22 cellular contexts compared by ENCODE assay signal in genomic region chr15:52732551-52732950, GRCh38. TPM values are rescaled to one million over a fixed set of nuclear protein-coding genes. Genes with fewer than 3 reads are reported as not detected.
DNase-seq lines count a peak whose midpoint lies in the region; ATAC-seq, FAIRE-seq and TF ChIP-seq lines count a peak whose summit lies in the region.
"Had no signal": no experiment of that assay in that cellular context is flagged by ENCODE, and none has a peak within 500 bp of the region (broad histone marks: within the 10 kb centered on the region; RNA-seq: fewer than 3 reads in every experiment).

No MANE protein-coding gene starts in this region.

- BruUV-seq in HepG2 (replicated peaks; lab: Mats Ljungman, UMichigan) = no TSS peak

- TF ChIP-seq POLR2A in HepG2 (IDR thresholded peaks at IDR 0.05; ENCODE audit: insufficient read depth in 1 of 2, low read depth in 2 of 2, low read length in 2 of 2) = no peak
- TF ChIP-seq POLR2A in body of pancreas (IDR thresholded peaks at IDR 0.05) = no peak

- intact Hi-C loops in HepG2 (cut with micrococcal nuclease; ENCODE audit: unreplicated experiment) (loop anchor here (5.0 to 10.0 kb wide), 3 partner anchors 80 to 548 kb away; partner anchors contain the start of gene MYO5A), body of pancreas (cut with DNase I) (loop anchor here (5.0 kb wide), 1 partner anchor 475 kb away; no protein-coding TSS in a partner anchor)
- intact Hi-C loops in activated CD8-positive, alpha-beta T cell treated with anti-CD3 and anti-CD28 coated beads for 36 hours (cut with micrococcal nuclease) = no loop called here

- no peaks in the 10 kb centered on the region for H3K27me3 Mint-ChIP-seq in stimulated activated memory B cell treated with anti-CD40 and anti-IgM and Interleukin-4, amounts not matched to agents 10 μg/mL and 1 μg/mL and 100 μg/mL, for 72 hours
- no peaks in the 10 kb centered on the region for H3K27me3 Mint-ChIP-seq in activated CD8-positive, alpha-beta T cell treated with anti-CD3 and anti-CD28 coated beads for 36 hours
- no peaks in the 10 kb centered on the region for H3K27me3 Mint-ChIP-seq in glutamatergic neuron (ENCODE audit: unreplicated experiment)

- TF ChIP-seq EP300 in HepG2 (IDR thresholded peaks at IDR 0.05; ENCODE audit: low read depth in 2 of 2, low read length in 2 of 2) = no peak
- no peak for TF ChIP-seq EP300 in HepG2 (CRISPR knock-in tag; IDR thresholded peaks at IDR 0.05; ENCODE audit: borderline replicate concordance)

- H3K27ac ChIP-seq in KMS-11 = peak overlapping the region; percentile 30; the same call in 1 of the 2 replicates
- peak overlapping the region; percentile 83 for H3K27ac ChIP-seq in OCI-LY1 (ENCODE audit: low read depth, low read length, poor library complexity, severe bottlenecking)
- H3K27ac ChIP-seq in HepG2 (ENCODE audit: extremely low read length, insufficient read depth, low read length) = peak overlapping the region; percentile 55
- no peak overlapping the region for H3K27ac ChIP-seq in body of pancreas
- H3K27ac ChIP-seq: A549, C4-2B, GM23248 had no signal

- no peaks in the 10 kb centered on the region for H3K9me3 Mint-ChIP-seq in stimulated activated memory B cell treated with anti-CD40 and anti-IgM and Interleukin-4, amounts not matched to agents 10 μg/mL and 1 μg/mL and 100 μg/mL, for 72 hours
- H3K9me3 Mint-ChIP-seq in activated CD8-positive, alpha-beta T cell treated with anti-CD3 and anti-CD28 coated beads for 36 hours = no peaks in the 10 kb centered on the region
- H3K9me3 Mint-ChIP-seq in glutamatergic neuron (ENCODE audit: unreplicated experiment) = peaks cover 3% of the 10 kb centered on the region
- H3K9me3 Mint-ChIP-seq: CD8-positive, alpha-beta T cell had no signal

- no peaks in the 10 kb centered on the region for H3K79me2 ChIP-seq in KMS-11 (ENCODE audit: insufficient read depth, low read depth)
- H3K79me2 ChIP-seq in OCI-LY1 (ENCODE audit: insufficient read depth, low read length) = no peaks in the 10 kb centered on the region
- H3K79me2 ChIP-seq in HepG2 (ENCODE audit: insufficient read depth, low read length) = no peaks in the 10 kb centered on the region

- no peaks in the 10 kb centered on the region for H3F3A ChIP-seq in OCI-LY1 (ENCODE audit: insufficient read depth, low read length)

- no peak for FAIRE-seq in HepG2 (lab: Jason Lieb, UNC)
- FAIRE-seq: A549, D721Med, GM12892, H54 had no signal

- H3K9ac ChIP-seq in KMS-11 = no peak overlapping the region
- no peak overlapping the region for H3K9ac ChIP-seq in OCI-LY1 (ENCODE audit: low read length)
- H3K9ac ChIP-seq in HepG2 (ENCODE audit: insufficient read depth, low read depth, low read length) = no peak overlapping the region
- H3K9ac ChIP-seq: GM23248 had no signal

- no peaks in the 10 kb centered on the region for H3K36me3 Mint-ChIP-seq in stimulated activated memory B cell treated with anti-CD40 and anti-IgM and Interleukin-4, amounts not matched to agents 10 μg/mL and 1 μg/mL and 100 μg/mL, for 72 hours
- H3K36me3 Mint-ChIP-seq in activated CD8-positive, alpha-beta T cell treated with anti-CD3 and anti-CD28 coated beads for 36 hours (ENCODE audit: low read depth) = no peaks in the 10 kb centered on the region
- no peaks in the 10 kb centered on the region for H3K36me3 Mint-ChIP-seq in glutamatergic neuron (ENCODE audit: unreplicated experiment)
- H3K36me3 Mint-ChIP-seq: CD8-positive, alpha-beta T cell had no signal

- CTCF ChIA-PET in HepG2 (lab: Yijun Ruan, JAX; ENCODE audit: low intra/inter-chr PET ratio, low total read pairs) = no interaction called here
- CTCF ChIA-PET in activated CD8-positive, alpha-beta T cell treated with anti-CD3 and anti-CD28 coated beads for 36 hours (lab: Charles Lee) = interaction anchor here (1.1 to 4.1 kb wide), 2 partner anchors 476 to 479 kb away, joined by 3 to 24 read pairs; no protein-coding TSS in a partner anchor

- peak overlapping the region; percentile 12 for H3K27ac Mint-ChIP-seq in stimulated activated memory B cell treated with anti-CD40 and anti-IgM and Interleukin-4, amounts not matched to agents 10 μg/mL and 1 μg/mL and 100 μg/mL, for 72 hours
- no peak overlapping the region for H3K27ac Mint-ChIP-seq in activated CD8-positive, alpha-beta T cell treated with anti-CD3 and anti-CD28 coated beads for 36 hours
- H3K27ac Mint-ChIP-seq in glutamatergic neuron (ENCODE audit: unreplicated experiment) = no peak overlapping the region
- H3K27ac Mint-ChIP-seq: CD8-positive, alpha-beta T cell had no signal

- H2AFZ ChIP-seq in KMS-11 (ENCODE audit: low read depth) (peak overlapping the region; percentile 43; the same call in 1 of the 2 replicates), OCI-LY1 (ENCODE audit: low read length) (no peak overlapping the region), HepG2 (ENCODE audit: low read length) (no peak overlapping the region)
- H2AFZ ChIP-seq: GM23248 had no signal

- in situ Hi-C loops in HepG2 (cut with HindIII; ENCODE audit: extremely low pct_ligation_motif_present, low pct_unique_long_range_greater_than_20kb) = loop anchor here (5.0 kb wide), 1 partner anchor 480 kb away; no protein-coding TSS in a partner anchor

- no peaks in the 10 kb centered on the region for H4K20me1 ChIP-seq in KMS-11 (ENCODE audit: insufficient read depth)
- no peaks in the 10 kb centered on the region for H4K20me1 ChIP-seq in OCI-LY1 (ENCODE audit: insufficient read depth, low read length)
- no peaks in the 10 kb centered on the region for H4K20me1 ChIP-seq in HepG2 (ENCODE audit: insufficient read depth, low read length)

- H3K9me3 ChIP-seq in OCI-LY1 (ENCODE audit: low read length) = no peaks in the 10 kb centered on the region
- no peaks in the 10 kb centered on the region for H3K9me3 ChIP-seq in HepG2 (ENCODE audit: low read length)
- no peaks in the 10 kb centered on the region for H3K9me3 ChIP-seq in body of pancreas
- H3K9me3 ChIP-seq: A549, BE2C had no signal

- WGBS in HepG2 (ENCODE audit: low lambda C conversion rate) = 33% methylated on average over 3 of the region's 3 CpGs
- 71 to 75% methylated on average over 3 of the region's 3 CpGs for WGBS in body of pancreas, 2 donors

- DNase-seq in HepG2 (ENCODE audit: low spot score) (no peak), body of pancreas (no peak), glutamatergic neuron (no peak)
- no peak for DNase-seq in activated CD8-positive, alpha-beta T cell treated with anti-CD3 and anti-CD28 coated beads for 36 hours
- DNase-seq: BE2C; CD8-positive, alpha-beta T cell; COR-L47; DMS153; DMS79 treated with DMSO at 0.1 percent for 48 hours; GDM1; GM23248; IMR-90 had no signal

- ATAC-seq in HepG2 (no peak), body of pancreas (no peak)
- no peak for ATAC-seq in stimulated activated memory B cell treated with anti-CD40 and anti-IgM and Interleukin-4, amounts not matched to agents 10 μg/mL and 1 μg/mL and 100 μg/mL, for 72 hours
- no peak for ATAC-seq in activated CD8-positive, alpha-beta T cell treated with anti-CD3 and anti-CD28 coated beads for 36 hours
- ATAC-seq: A549; CD8-positive, alpha-beta T cell; HCT116 had no signal

- no peaks in the 10 kb centered on the region for H3K27me3 ChIP-seq in KMS-11 (ENCODE audit: insufficient read depth, low read depth)
- H3K27me3 ChIP-seq in OCI-LY1 (ENCODE audit: insufficient read depth, low read length) = no peaks in the 10 kb centered on the region
- no peaks in the 10 kb centered on the region for H3K27me3 ChIP-seq in HepG2 (ENCODE audit: control insufficient read depth in 1 of 2, insufficient read depth in 2 of 2, low read length in 2 of 2)
- H3K27me3 ChIP-seq in body of pancreas = no peaks in the 10 kb centered on the region

- H3K9me2 ChIP-seq in OCI-LY1 (ENCODE audit: low read depth, low read length) = no peaks in the 10 kb centered on the region

- H3K4me2 ChIP-seq in KMS-11 = peak overlapping the region; percentile 85; the same call in 1 of the 2 replicates
- no peak overlapping the region for H3K4me2 ChIP-seq in OCI-LY1 (ENCODE audit: low read length)
- H3K4me2 ChIP-seq in HepG2 (ENCODE audit: low read depth, low read length) = no peak overlapping the region; the same call in 1 of the 2 replicates
- H3K4me2 ChIP-seq: A549 had no signal

- H3K4me3 ChIP-seq in KMS-11 (IDR thresholded peaks at IDR 0.05; ENCODE audit: insufficient read depth, low read depth, low read length) (no peak overlapping the region), OCI-LY1 (ENCODE audit: low read depth, low read length, poor library complexity, severe bottlenecking) (no peak overlapping the region), HepG2 (replicated peaks in 1 of 3; ENCODE audit: insufficient read depth in 1 of 3, low read depth in 2 of 3, low read length in 3 of 3) (no peak overlapping the region), body of pancreas (no peak overlapping the region)
- H3K4me3 ChIP-seq: A549, GM23248 had no signal

- peaks cover 84% of the 10 kb centered on the region for H3K4me1 ChIP-seq in KMS-11 (ENCODE audit: low read depth, poor library complexity, severe bottlenecking)
- H3K4me1 ChIP-seq in OCI-LY1 (ENCODE audit: insufficient read depth, low read length, severe bottlenecking) = peaks cover 61% of the 10 kb centered on the region
- peaks cover 37% of the 10 kb centered on the region for H3K4me1 ChIP-seq in HepG2 (ENCODE audit: insufficient read depth, low read length)
- peaks cover 21% of the 10 kb centered on the region for H3K4me1 ChIP-seq in body of pancreas
- H3K4me1 ChIP-seq: BE2C had no signal

- no peak for TF ChIP-seq RAD21 in HepG2 (CRISPR knock-in tag; IDR thresholded peaks at IDR 0.05)

- TF ChIP-seq CTCF in KMS-11 (conservative IDR thresholded peaks at IDR 0.05; ENCODE audit: low read depth, low read length) (no peak), OCI-LY1 (IDR thresholded peaks at IDR 0.05; ENCODE audit: low read length) (no peak), HepG2 (CRISPR knock-in tag; IDR thresholded peaks at IDR 0.05) (no peak), body of pancreas (IDR thresholded peaks at IDR 0.05) (no peak), glutamatergic neuron (IDR thresholded peaks at IDR 0.05; ENCODE audit: partially characterized antibody, unreplicated experiment) (no peak)
- TF ChIP-seq CTCF in activated CD8-positive, alpha-beta T cell treated with anti-CD3 and anti-CD28 coated beads for 36 hours (IDR thresholded peaks at IDR 0.05) = no peak

- POLR2A ChIA-PET in HepG2 (lab: Yijun Ruan, JAX) = interaction anchor here (0.7 kb wide), 1 partner anchor 198 kb away, joined by 5 read pairs; no protein-coding TSS in a partner anchor
- POLR2A ChIA-PET in activated CD8-positive, alpha-beta T cell treated with anti-CD3 and anti-CD28 coated beads for 36 hours (lab: Charles Lee) = no interaction called here

- H3K4me1 Mint-ChIP-seq in stimulated activated memory B cell treated with anti-CD40 and anti-IgM and Interleukin-4, amounts not matched to agents 10 μg/mL and 1 μg/mL and 100 μg/mL, for 72 hours = peaks cover 17% of the 10 kb centered on the region
- H3K4me1 Mint-ChIP-seq in activated CD8-positive, alpha-beta T cell treated with anti-CD3 and anti-CD28 coated beads for 36 hours (ENCODE audit: low read depth) = peaks cover 11% of the 10 kb centered on the region
- peaks cover 2% of the 10 kb centered on the region for H3K4me1 Mint-ChIP-seq in glutamatergic neuron (ENCODE audit: low read depth, unreplicated experiment)

- no peak overlapping the region for H3K4me3 Mint-ChIP-seq in stimulated activated memory B cell treated with anti-CD40 and anti-IgM and Interleukin-4, amounts not matched to agents 10 μg/mL and 1 μg/mL and 100 μg/mL, for 72 hours
- H3K4me3 Mint-ChIP-seq in activated CD8-positive, alpha-beta T cell treated with anti-CD3 and anti-CD28 coated beads for 36 hours = no peak overlapping the region
- H3K4me3 Mint-ChIP-seq in glutamatergic neuron (ENCODE audit: unreplicated experiment) = no peak overlapping the region
- H3K4me3 Mint-ChIP-seq: CD8-positive, alpha-beta T cell had no signal

- H3K36me3 ChIP-seq in KMS-11 (ENCODE audit: insufficient read depth) = no peaks in the 10 kb centered on the region
- H3K36me3 ChIP-seq in OCI-LY1 (ENCODE audit: insufficient read depth, low read length) = no peaks in the 10 kb centered on the region
- no peaks in the 10 kb centered on the region for H3K36me3 ChIP-seq in HepG2 (replicated peaks in 1 of 2; ENCODE audit: control insufficient read depth in 1 of 2, insufficient read depth in 2 of 2, low read length in 2 of 2)
- no peaks in the 10 kb centered on the region for H3K36me3 ChIP-seq in body of pancreas (replicated peaks in 1 of 2; ENCODE audit: insufficient read depth in 1 of 2, low read depth in 2 of 2)
- H3K36me3 ChIP-seq: BE2C had no signal

RNA-seq across cellular contexts. Expression of gene ATOSA, which starts 53.4 kb away (rescaled TPM):
- total RNA-seq in HepG2 (2016; rRNA removed; fragmentation: Illumina TruSeq; extraction: Trizol) = 5.5 and 6.6 TPM in 2 replicates
- 2.3 and 2.7 TPM in 2 replicates for total RNA-seq in HepG2 (2016; cell fraction: cytosol; rRNA removed; fragmentation: Illumina TruSeq; extraction: Trizol; ENCODE audit: low read depth)
- 6.3 and 6.6 TPM in 2 replicates for total RNA-seq in HepG2 (2016; cell fraction: insoluble cytoplasmic fraction; rRNA removed; fragmentation: Illumina TruSeq; extraction: Trizol)
- total RNA-seq in HepG2 (2016; cell fraction: membrane; rRNA removed; fragmentation: Illumina TruSeq; extraction: Trizol) = 2.8 and 3.8 TPM in 2 replicates
- 20.3 and 22.5 TPM in 2 replicates for total RNA-seq in HepG2 (2016; cell fraction: nucleus; rRNA removed; fragmentation: Illumina TruSeq; extraction: Trizol)
- 15.2 and 16.3 TPM in 2 replicates for polyA plus RNA-seq in HepG2 (2011; rRNA removed)
- 2.8 and 6.1 TPM in 2 replicates for polyA plus RNA-seq in HepG2 (2011; cell fraction: cytosol; rRNA removed)
- polyA plus RNA-seq in HepG2 (2011; cell fraction: nucleus; rRNA removed) = 26.4 and 35.0 TPM in 2 replicates
- polyA plus RNA-seq in HepG2 (2012) = 10.2 and 13.6 TPM in 2 replicates
- polyA plus RNA-seq in HepG2 (2016; cell fraction: cytosol; fragmentation: Illumina TruSeq; extraction: Trizol; ENCODE audit: low read depth) = 0.59 and 0.75 TPM in 2 replicates
- 6.0 TPM in 2 replicates for polyA plus RNA-seq in HepG2 (2016; cell fraction: insoluble cytoplasmic fraction; fragmentation: Illumina TruSeq; extraction: Trizol; ENCODE audit: low read depth)
- polyA plus RNA-seq in HepG2 (2016; cell fraction: membrane; fragmentation: Illumina TruSeq; extraction: Trizol; ENCODE audit: low read depth) = 0.95 and 1.4 TPM in 2 replicates
- 28.7 and 35.9 TPM in 2 replicates for polyA plus RNA-seq in HepG2 (2016; cell fraction: nucleus; fragmentation: Illumina TruSeq; extraction: Trizol; ENCODE audit: insufficient read depth, low read depth)
- polyA minus RNA-seq in HepG2 (2011; rRNA and poly(A)+ RNA removed; ENCODE audit: low replicate concordance) = 13.2 and 17.2 TPM in 2 replicates
- 5.5 and 12.6 TPM in 2 replicates for polyA minus RNA-seq in HepG2 (2011; cell fraction: cytosol; rRNA and poly(A)+ RNA removed)
- polyA minus RNA-seq in HepG2 (2011; cell fraction: nucleus; rRNA and poly(A)+ RNA removed) = 70.6 and 77.7 TPM in 2 replicates
- total RNA-seq in body of pancreas = 10 to 100 TPM; 37.2 to 63.6 TPM
- total RNA-seq in activated CD8-positive, alpha-beta T cell treated with anti-CD3 and anti-CD28 coated beads for 36 hours = 10 to 100 TPM; 13.1 TPM
- total RNA-seq in glutamatergic neuron (ENCODE audit: unreplicated experiment) = 37.8 TPM

RNA-seq across cellular contexts. Expression of gene ONECUT1, which starts 57.6 kb away (rescaled TPM):
- 9.1 and 9.3 TPM in 2 replicates for total RNA-seq in HepG2 (2016; rRNA removed; fragmentation: Illumina TruSeq; extraction: Trizol)
- 1.9 and 2.8 TPM in 2 replicates for total RNA-seq in HepG2 (2016; cell fraction: cytosol; rRNA removed; fragmentation: Illumina TruSeq; extraction: Trizol; ENCODE audit: low read depth)
- total RNA-seq in HepG2 (2016; cell fraction: insoluble cytoplasmic fraction; rRNA removed; fragmentation: Illumina TruSeq; extraction: Trizol) = 7.3 and 7.4 TPM in 2 replicates
- total RNA-seq in HepG2 (2016; cell fraction: membrane; rRNA removed; fragmentation: Illumina TruSeq; extraction: Trizol) = 6.4 and 6.6 TPM in 2 replicates
- 11.7 and 15.6 TPM in 2 replicates for total RNA-seq in HepG2 (2016; cell fraction: nucleus; rRNA removed; fragmentation: Illumina TruSeq; extraction: Trizol)
- 3.5 and 3.8 TPM in 2 replicates for polyA plus RNA-seq in HepG2 (2011; rRNA removed)
- 1.8 and 2.0 TPM in 2 replicates for polyA plus RNA-seq in HepG2 (2011; cell fraction: cytosol; rRNA removed)
- polyA plus RNA-seq in HepG2 (2011; cell fraction: nucleus; rRNA removed) = 9.9 and 11.0 TPM in 2 replicates
- polyA plus RNA-seq in HepG2 (2012) = 13.4 and 15.9 TPM in 2 replicates
- polyA plus RNA-seq in HepG2 (2016; cell fraction: cytosol; fragmentation: Illumina TruSeq; extraction: Trizol; ENCODE audit: low read depth) = 1.0 and 1.8 TPM in 2 replicates
- polyA plus RNA-seq in HepG2 (2016; cell fraction: insoluble cytoplasmic fraction; fragmentation: Illumina TruSeq; extraction: Trizol; ENCODE audit: low read depth) = 7.6 and 8.6 TPM in 2 replicates
- 4.2 and 4.5 TPM in 2 replicates for polyA plus RNA-seq in HepG2 (2016; cell fraction: membrane; fragmentation: Illumina TruSeq; extraction: Trizol; ENCODE audit: low read depth)
- polyA plus RNA-seq in HepG2 (2016; cell fraction: nucleus; fragmentation: Illumina TruSeq; extraction: Trizol; ENCODE audit: insufficient read depth, low read depth) = 13.6 and 17.1 TPM in 2 replicates
- 10.5 TPM in 1 of 2 replicates, not detected in the other for polyA minus RNA-seq in HepG2 (2011; rRNA and poly(A)+ RNA removed; ENCODE audit: low replicate concordance)
- 7.3 and 19.3 TPM in 2 replicates for polyA minus RNA-seq in HepG2 (2011; cell fraction: cytosol; rRNA and poly(A)+ RNA removed)
- 14.2 and 19.6 TPM in 2 replicates for polyA minus RNA-seq in HepG2 (2011; cell fraction: nucleus; rRNA and poly(A)+ RNA removed)
- total RNA-seq in body of pancreas = 100 to 1,000 TPM in 1 of 2 donors, 10 to 100 TPM in 1; 68.0 to 126 TPM
- total RNA-seq in activated CD8-positive, alpha-beta T cell treated with anti-CD3 and anti-CD28 coated beads for 36 hours = not detected
- 48.9 TPM for total RNA-seq in glutamatergic neuron (ENCODE audit: unreplicated experiment)
- total RNA-seq: CD8-positive, alpha-beta T cell; GM23248; IMR-90 had no signal
- polyA plus RNA-seq: AG04450, GM23248, IMR-90 had no signal

Comparison
In these comparisons a context has a peak if more than half of its experiments do, and no peak if none do; other contexts are left out.
1. H3K27ac ChIP-seq: peak in KMS-11 (single experiment), OCI-LY1 (single experiment) and HepG2 (single experiment); none in body of pancreas (0 of 4).